In genomic region chr1:204128964-204129896, GRCh38 we compare ENCODE assay signal across 1 cellular context.
A peak's percentile ranks its signal among the peaks of the same experiment; 100 is the strongest.
TF ChIP-seq lines count a peak whose summit lies in the region.

No MANE protein-coding gene starts in this region.

TF ChIP-seq in GM12878, 131 proteins besides CTCF, POLR2A, EP300 and RAD21 (continued from another document):
- TF ChIP-seq ZNF592 (IDR thresholded peaks at IDR 0.05) (no peak), SMC3 (IDR thresholded peaks at IDR 0.05; ENCODE audit: borderline replicate concordance, low read length) (peak; percentile 70), NFXL1 (IDR thresholded peaks at IDR 0.05; ENCODE audit: borderline replicate concordance) (no peak)
